ENCODE assay signal across 21 cellular contexts in genomic region chrX:119389854-119390501, GRCh38. TPM values are rescaled to one million over a fixed set of nuclear protein-coding genes. Genes with fewer than 3 reads are reported as not detected.
DNase-seq lines count a peak whose midpoint lies in the region; ATAC-seq and TF ChIP-seq lines count a peak whose summit lies in the region.
"Had no signal": no experiment of that assay in that cellular context is flagged by ENCODE, and none has a peak within 500 bp of the region (broad histone marks: within the 10 kb centered on the region; RNA-seq: fewer than 3 reads in every experiment).

No MANE protein-coding gene starts in this region.

- no peak overlapping the region for H3K27ac Mint-ChIP-seq in WTC11
- H3K27ac Mint-ChIP-seq: activated CD4-positive, alpha-beta T cell treated with anti-CD3 and anti-CD28 coated beads, Interleukin-2, amount 10 ng/mL, durations not matched to agents 24 days and 14 days; activated naive CD4-positive, alpha-beta T cell treated with anti-CD3 and anti-CD28 coated beads for 36 hours; CD14-positive monocyte; naive thymus-derived CD4-positive, alpha-beta T cell; stimulated activated naive CD8-positive, alpha-beta T cell treated with anti-CD3 and anti-CD28 coated beads, Interleukin-15, Interleukin-2, amounts not matched to agents 100 ng/mL and 50 ng/mL, for 24 hours had no signal

- H3K27me3 Mint-ChIP-seq in WTC11 (ENCODE audit: low read depth): peaks cover 7% of the 10 kb centered on the region
- H3K27me3 Mint-ChIP-seq: stimulated activated naive CD8-positive, alpha-beta T cell treated with anti-CD3 and anti-CD28 coated beads, Interleukin-15, Interleukin-2, amounts not matched to agents 100 ng/mL and 50 ng/mL, for 24 hours had no signal

- no peaks in the 10 kb centered on the region for H3K9me3 ChIP-seq in thoracic aorta
- H3K9me3 ChIP-seq in PC-9 (ENCODE audit: insufficient read depth, low read depth): no peaks in the 10 kb centered on the region
- H3K9me3 ChIP-seq: left lung had no signal

- no TSS peak for BruUV-seq in PC-9 (replicated peaks; lab: Mats Ljungman, UMichigan)

- intact Hi-C loops in PC-9 (cut with micrococcal nuclease; ENCODE audit: unreplicated experiment): no loop called here

- H3K36me3 Mint-ChIP-seq in WTC11: peaks cover 3% of the 10 kb centered on the region
- H3K36me3 Mint-ChIP-seq: CD14-positive monocyte; naive thymus-derived CD4-positive, alpha-beta T cell had no signal

- H3F3A ChIP-seq in PC-9 (ENCODE audit: insufficient read depth, low read depth): no peaks in the 10 kb centered on the region

- H3K36me3 ChIP-seq in thoracic aorta (no peaks in the 10 kb centered on the region), PC-9 (ENCODE audit: low read depth) (no peaks in the 10 kb centered on the region)
- H3K36me3 ChIP-seq: left lung had no signal

- no peaks in the 10 kb centered on the region for H4K20me1 ChIP-seq in PC-9 (ENCODE audit: insufficient read depth)

- peaks cover 10% of the 10 kb centered on the region for H3K4me1 Mint-ChIP-seq in WTC11
- H3K4me1 Mint-ChIP-seq: activated CD4-positive, alpha-beta T cell treated with anti-CD3 and anti-CD28 coated beads, Interleukin-2, amount 10 ng/mL, durations not matched to agents 24 days and 14 days; CD14-positive monocyte; naive thymus-derived CD4-positive, alpha-beta T cell had no signal

- ATAC-seq in WTC11 (peak; percentile 71), thoracic aorta (ENCODE audit: insufficient number of reproducible peaks, low FRiP score, low read depth) (no peak), GM19035 (IDR thresholded peaks at IDR 0.05; ENCODE audit: unreplicated experiment) (no peak)
- ATAC-seq: left lung; naive thymus-derived CD4-positive, alpha-beta T cell had no signal

- H3K4me3 ChIP-seq in thoracic aorta: peak overlapping the region; percentile 14
- H3K4me3 ChIP-seq in PC-9: no peak overlapping the region
- H3K4me3 ChIP-seq: left lung had no signal

- no peak overlapping the region for H3K4me3 Mint-ChIP-seq in WTC11
- H3K4me3 Mint-ChIP-seq: activated CD4-positive, alpha-beta T cell treated with anti-CD3 and anti-CD28 coated beads, Interleukin-2, amount 10 ng/mL, durations not matched to agents 24 days and 14 days; activated naive CD4-positive, alpha-beta T cell treated with anti-CD3 and anti-CD28 coated beads for 36 hours; CD14-positive monocyte; naive thymus-derived CD4-positive, alpha-beta T cell; stimulated activated naive CD8-positive, alpha-beta T cell treated with anti-CD3 and anti-CD28 coated beads, Interleukin-15, Interleukin-2, amounts not matched to agents 100 ng/mL and 50 ng/mL, for 24 hours had no signal

- peaks cover 10% of the 10 kb centered on the region for H3K9me3 Mint-ChIP-seq in WTC11
- H3K9me3 Mint-ChIP-seq: activated CD4-positive, alpha-beta T cell treated with anti-CD3 and anti-CD28 coated beads, Interleukin-2, amount 10 ng/mL, durations not matched to agents 24 days and 14 days; activated naive CD4-positive, alpha-beta T cell treated with anti-CD3 and anti-CD28 coated beads for 36 hours; stimulated activated naive CD8-positive, alpha-beta T cell treated with anti-CD3 and anti-CD28 coated beads, Interleukin-15, Interleukin-2, amounts not matched to agents 100 ng/mL and 50 ng/mL, for 24 hours had no signal

- TF ChIP-seq CTCF in WTC11 (IDR thresholded peaks at IDR 0.05) (no peak), thoracic aorta (IDR thresholded peaks at IDR 0.05) (no peak), PC-9 (conservative IDR thresholded peaks at IDR 0.05) (no peak)

- CTCF ChIA-PET in WTC11 (lab: Charles Lee): interaction anchor here (0.6 to 2.7 kb wide), 5 partner anchors 25 to 127 kb away, joined by 3 to 11 read pairs (median 4); no protein-coding TSS in a partner anchor
- CTCF ChIA-PET in PC-9 (lab: Charles Lee): interaction anchor here (0.6 kb wide), 1 partner anchor 37 kb away, joined by 4 read pairs; no protein-coding TSS in a partner anchor

- peak in 2 of 3 experiments; percentile 3 to 31 for DNase-seq in NCI-H1417 (lab: John Stamatoyannopoulos, UW)
- no peak for DNase-seq in NCI-H1417 treated with DMSO at 0.1 percent for 48 hours (lab: John Stamatoyannopoulos, UW)
- DNase-seq in WTC11 (ENCODE audit: low spot score): peak; percentile 15
- DNase-seq in left kidney (ENCODE audit: low read depth, low spot score): peak; percentile 82
- DNase-seq in thoracic aorta (ENCODE audit: low spot score): no peak
- DNase-seq in PC-9: no peak
- no peak for DNase-seq in HK-2 (ENCODE audit: unreplicated experiment)
- DNase-seq: activated CD4-positive, alpha-beta T cell treated with anti-CD3 and anti-CD28 coated beads, Interleukin-2, amount 10 ng/mL, durations not matched to agents 24 days and 14 days; activated naive CD4-positive, alpha-beta T cell treated with anti-CD3 and anti-CD28 coated beads for 36 hours; DND-41; effector CD8-positive, alpha-beta T cell; KG1; left lung; naive thymus-derived CD4-positive, alpha-beta T cell; NCI-H1105 treated with DMSO at 0.1 percent for 48 hours; NCI-H345; stimulated activated CD4-positive, alpha-beta T cell treated with anti-CD3 and anti-CD28 coated beads, Interleukin-15, amount 100 ng/mL, for 24 hours had no signal

- POLR2A ChIA-PET in WTC11 (lab: Charles Lee) (no interaction called here), PC-9 (lab: Charles Lee; ENCODE audit: unreplicated experiment) (interaction anchor here (0.5 kb wide), 1 partner anchor 415 kb away, joined by 7 read pairs; no protein-coding TSS in a partner anchor)

- H3K27me3 ChIP-seq in thoracic aorta (replicated peaks; ENCODE audit: insufficient read depth) (no peaks in the 10 kb centered on the region), PC-9 (ENCODE audit: insufficient read depth, low read depth) (no peaks in the 10 kb centered on the region)
- H3K27me3 ChIP-seq: left lung had no signal

- H3K4me1 ChIP-seq in thoracic aorta (ENCODE audit: control insufficient read depth in 1 of 2, low read depth in 2 of 2): no peaks in the 10 kb centered on the region
- no peaks in the 10 kb centered on the region for H3K4me1 ChIP-seq in PC-9 (replicated peaks; ENCODE audit: insufficient read depth)
- H3K4me1 ChIP-seq: left lung had no signal

- no peaks in the 10 kb centered on the region for H3K79me2 ChIP-seq in PC-9 (ENCODE audit: low read depth)

- H3K9me2 ChIP-seq in PC-9 (ENCODE audit: insufficient read depth): no peaks in the 10 kb centered on the region

- H3K27ac ChIP-seq in thoracic aorta (no peak overlapping the region), PC-9 (no peak overlapping the region)
- H3K27ac ChIP-seq: HL-60, left lung had no signal

- H3K4me2 ChIP-seq in PC-9: no peak overlapping the region

- no peak overlapping the region for H2AFZ ChIP-seq in PC-9

TF ChIP-seq in WTC11, 78 proteins besides CTCF, POLR2A, EP300 and RAD21 (continues in another document):
- TF ChIP-seq, protein P1, sequence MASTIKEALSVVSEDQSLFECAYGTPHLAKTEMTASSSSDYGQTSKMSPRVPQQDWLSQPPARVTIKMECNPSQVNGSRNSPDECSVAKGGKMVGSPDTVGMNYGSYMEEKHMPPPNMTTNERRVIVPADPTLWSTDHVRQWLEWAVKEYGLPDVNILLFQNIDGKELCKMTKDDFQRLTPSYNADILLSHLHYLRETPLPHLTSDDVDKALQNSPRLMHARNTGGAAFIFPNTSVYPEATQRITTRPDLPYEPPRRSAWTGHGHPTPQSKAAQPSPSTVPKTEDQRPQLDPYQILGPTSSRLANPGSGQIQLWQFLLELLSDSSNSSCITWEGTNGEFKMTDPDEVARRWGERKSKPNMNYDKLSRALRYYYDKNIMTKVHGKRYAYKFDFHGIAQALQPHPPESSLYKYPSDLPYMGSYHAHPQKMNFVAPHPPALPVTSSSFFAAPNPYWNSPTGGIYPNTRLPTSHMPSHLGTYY (CRISPR knock-in tag; IDR thresholded peaks at IDR 0.05): no peak
- TF ChIP-seq E2F1 (CRISPR knock-in tag; IDR thresholded peaks at IDR 0.05) (no peak), ESRRA (CRISPR knock-in tag; IDR thresholded peaks at IDR 0.05; ENCODE audit: borderline replicate concordance) (no peak), NR3C1 (CRISPR knock-in tag; conservative IDR thresholded peaks at IDR 0.05; ENCODE audit: low read depth) (no peak)
- TF ChIP-seq, protein P2, sequence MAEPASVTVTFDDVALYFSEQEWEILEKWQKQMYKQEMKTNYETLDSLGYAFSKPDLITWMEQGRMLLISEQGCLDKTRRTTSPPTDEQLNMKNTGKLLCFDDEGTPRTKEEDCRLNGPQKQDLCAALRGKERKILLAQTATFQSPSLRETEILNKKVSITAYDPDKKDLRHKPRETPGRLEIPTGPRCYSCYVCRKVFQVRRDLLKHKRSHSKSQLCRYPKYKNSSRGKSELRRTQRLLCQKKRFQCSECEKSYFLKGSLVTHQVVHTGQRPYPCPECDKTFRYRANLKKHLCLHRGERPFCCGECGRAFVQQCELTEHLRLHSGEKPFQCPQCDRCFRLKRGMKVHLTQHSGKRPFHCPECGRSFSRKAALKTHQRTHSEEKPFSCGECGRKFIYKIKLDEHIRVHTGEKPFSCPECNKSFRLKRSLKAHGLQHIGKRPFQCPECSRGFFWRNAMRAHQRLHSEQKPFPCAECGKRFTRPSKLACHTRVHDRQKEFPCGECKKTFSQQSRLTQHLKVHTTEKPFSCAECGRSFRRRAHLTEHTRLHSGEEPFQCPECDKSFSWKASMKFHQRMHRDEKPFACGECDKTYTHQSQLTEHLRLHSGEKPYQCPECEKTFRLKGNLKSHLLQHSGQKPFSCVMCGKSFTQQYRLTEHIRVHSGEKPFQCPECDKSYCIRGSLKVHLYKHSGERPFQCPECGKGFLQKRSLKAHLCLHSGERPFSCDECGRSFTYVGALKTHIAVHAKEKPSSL (CRISPR knock-in tag; conservative IDR thresholded peaks at IDR 0.05): no peak
- TF ChIP-seq, protein P3, sequence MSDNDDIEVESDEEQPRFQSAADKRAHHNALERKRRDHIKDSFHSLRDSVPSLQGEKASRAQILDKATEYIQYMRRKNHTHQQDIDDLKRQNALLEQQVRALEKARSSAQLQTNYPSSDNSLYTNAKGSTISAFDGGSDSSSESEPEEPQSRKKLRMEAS (CRISPR knock-in tag; IDR thresholded peaks at IDR 0.05): no peak

RNA-seq across cellular contexts. Expression of gene SLC25A43, which starts 9.2 kb away (rescaled TPM):
- 4.5 to 6.1 TPM (median 5.3 TPM) in 3 replicates for total RNA-seq in WTC11 (2021)
- total RNA-seq in thoracic aorta: 10 to 100 TPM; 12.3 to 24.4 TPM
- 38.4 and 42.3 TPM in 2 replicates for total RNA-seq in PC-9 (2021)

Comparison
In these comparisons a context has a peak if more than half of its experiments do, and no peak if none do; other contexts are left out.
1. DNase-seq: peak in NCI-H1417 (2 of 3), WTC11 (single experiment) and left kidney (single experiment); none in NCI-H1417 treated with DMSO at 0.1 percent for 48 hours (single experiment), thoracic aorta (single experiment), PC-9 (0 of 2) and HK-2 (single experiment).